In genomic region chr1:197787623-197788536, GRCh38 we compare ENCODE assay signal across 15 cellular contexts.
"Had no signal": no experiment of that assay in that cellular context is flagged by ENCODE, and none has a peak within 500 bp of the region (broad histone marks: within the 10 kb centered on the region; RNA-seq: fewer than 3 reads in every experiment).

No MANE protein-coding gene starts in this region.

- H3K36me3 ChIP-seq: ascending aorta, esophagus squamous epithelium, heart right ventricle, thoracic aorta had no signal

- H3K4me1 ChIP-seq: ascending aorta had no signal

- H3K4me1 Mint-ChIP-seq: activated CD4-positive, alpha-beta T cell treated with anti-CD3 and anti-CD28 coated beads, Interleukin-2, amount 10 ng/mL, durations not matched to agents 24 days and 14 days; nephron had no signal

- H3K27me3 ChIP-seq: ascending aorta, esophagus squamous epithelium, heart right ventricle had no signal

- DNase-seq: activated CD4-positive, alpha-beta T cell treated with anti-CD3 and anti-CD28 coated beads, Interleukin-2, amount 10 ng/mL, durations not matched to agents 24 days and 14 days; activated CD8-positive, alpha-beta T cell treated with anti-CD3 and anti-CD28 coated beads for 36 hours; activated effector memory CD4-positive, alpha-beta T cell treated with anti-CD3 and anti-CD28 coated beads, Interleukin-2, amount 50 U/mL, for 16 hours; activated naive CD4-positive, alpha-beta T cell treated with anti-CD3 and anti-CD28 coated beads, Interleukin-2, amount 50 U/mL, for 16 hours; activated T-cell treated with anti-CD3 and anti-CD28 coated beads, Interleukin-2, amount 50 U/mL, for 48 hours; cortex of kidney; esophagus squamous epithelium; heart right ventricle; mesendoderm; occipital lobe had no signal

- H3K4me3 Mint-ChIP-seq: activated CD4-positive, alpha-beta T cell treated with anti-CD3 and anti-CD28 coated beads, Interleukin-2, amount 10 ng/mL, durations not matched to agents 24 days and 14 days; activated CD8-positive, alpha-beta T cell treated with anti-CD3 and anti-CD28 coated beads for 36 hours; nephron; T-helper 2 cell treated with Interferon-gamma antibody and Interleukin-4, amounts not matched to agents 5 μg/mL and 100 μg/mL, for 36 hours had no signal

- H3K27ac Mint-ChIP-seq: activated CD4-positive, alpha-beta T cell treated with anti-CD3 and anti-CD28 coated beads, Interleukin-2, amount 10 ng/mL, durations not matched to agents 24 days and 14 days; activated CD8-positive, alpha-beta T cell treated with anti-CD3 and anti-CD28 coated beads for 36 hours; nephron; progenitor cell of endocrine pancreas; T-helper 2 cell treated with Interferon-gamma antibody and Interleukin-4, amounts not matched to agents 5 μg/mL and 100 μg/mL, for 36 hours had no signal

- H3K9me3 ChIP-seq: ascending aorta, esophagus squamous epithelium, thoracic aorta had no signal

- H3K4me3 ChIP-seq: ascending aorta, esophagus squamous epithelium, heart right ventricle, thoracic aorta had no signal

- H3K27ac ChIP-seq: ascending aorta, esophagus squamous epithelium, heart right ventricle, thoracic aorta had no signal

- ATAC-seq: activated CD8-positive, alpha-beta T cell treated with anti-CD3 and anti-CD28 coated beads for 36 hours had no signal

- H3K27me3 Mint-ChIP-seq: activated CD8-positive, alpha-beta T cell treated with anti-CD3 and anti-CD28 coated beads for 36 hours; progenitor cell of endocrine pancreas had no signal

- H3K9me3 Mint-ChIP-seq: activated CD8-positive, alpha-beta T cell treated with anti-CD3 and anti-CD28 coated beads for 36 hours; nephron; T-helper 2 cell treated with Interferon-gamma antibody and Interleukin-4, amounts not matched to agents 5 μg/mL and 100 μg/mL, for 36 hours had no signal
